9 cellular contexts compared by ENCODE assay signal in the genomic region with DNA sequence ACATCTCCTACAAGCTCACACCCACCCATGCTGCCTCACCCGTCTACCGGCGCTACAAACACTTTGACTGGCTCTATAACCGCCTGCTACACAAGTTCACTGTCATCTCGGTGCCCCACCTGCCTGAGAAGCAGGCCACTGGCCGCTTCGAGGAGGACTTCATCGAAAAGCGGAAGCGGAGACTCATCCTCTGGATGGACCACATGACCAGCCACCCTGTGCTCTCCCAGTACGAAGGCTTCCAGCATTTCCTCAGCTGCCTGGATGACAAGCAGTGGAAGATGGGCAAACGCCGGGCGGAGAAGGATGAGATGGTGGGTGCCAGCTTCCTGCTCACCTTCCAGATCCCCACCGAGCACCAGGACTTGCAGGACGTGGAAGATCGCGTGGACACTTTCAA. TPM values are rescaled to one million over a fixed set of nuclear protein-coding genes. Genes with fewer than 3 reads are reported as not detected.
DNase-seq lines count a peak whose midpoint lies in the region; ATAC-seq and TF ChIP-seq lines count a peak whose summit lies in the region.
"Had no signal": no experiment of that assay in that cellular context is flagged by ENCODE, and none has a peak within 500 bp of the region (broad histone marks: within the 10 kb centered on the region; RNA-seq: fewer than 3 reads in every experiment).

No MANE protein-coding gene starts in this region.

- peaks cover 61% of the 10 kb centered on the region for H4K20me1 ChIP-seq in osteoblast (ENCODE audit: insufficient read depth, low read length)

- no peak for ATAC-seq in HG02852 (IDR thresholded peaks at IDR 0.05; ENCODE audit: unreplicated experiment)

- no peak overlapping the region for H2AFZ ChIP-seq in osteoblast (ENCODE audit: low read length)

- no peak for TF ChIP-seq POLR2A in Peyer's patch (IDR thresholded peaks at IDR 0.05)

- 87 to 91% methylated on average over 18 of the region's 18 CpGs for WGBS in esophagus, 2 donors

- H3K27ac ChIP-seq in Peyer's patch (peak overlapping the region in 3 of 4 donors; percentile 77 to 96 (median 92)), esophagus (ENCODE audit: low read depth in 2 of 2, low read length in 1 of 2) (no peak overlapping the region), osteoblast (ENCODE audit: low read depth, low read length) (peak overlapping the region; percentile 33)

- TF ChIP-seq CTCF in BJ (IDR thresholded peaks at IDR 0.05; ENCODE audit: insufficient read depth, low read depth, low read length) (no peak), Peyer's patch (IDR thresholded peaks at IDR 0.05) (no peak), osteoblast (IDR thresholded peaks at IDR 0.05; ENCODE audit: extremely low read depth, low read depth, low read length) (no peak)

- H3K4me2 ChIP-seq in osteoblast (ENCODE audit: insufficient read depth, low read length), result peak overlapping the region; percentile 93

- H3K4me1 ChIP-seq in Peyer's patch (peaks cover 0 to 75% (median 2%) of the 10 kb centered on the region in 4 donors), esophagus (ENCODE audit: control insufficient read depth in 2 of 2, insufficient read depth in 2 of 2, low read length in 1 of 2) (peaks cover 20 to 60% of the 10 kb centered on the region in 2 donors), osteoblast (ENCODE audit: insufficient read depth, low read length) (peaks cover 50% of the 10 kb centered on the region)

- CTCF ChIA-PET in BJ (lab: Yijun Ruan, JAX), result interaction anchor here (1.4 to 1.9 kb wide), 2 partner anchors 11 to 32 kb away, joined by 3 to 7 read pairs; no protein-coding TSS in a partner anchor

- DNase-seq in BJ (ENCODE audit: low read depth), result no peak
- DNase-seq in Peyer's patch, result peak in 1 of 3 donors; percentile 44
- DNase-seq in osteoblast (ENCODE audit: insufficient read length, low spot score, missing footprints), result no peak
- DNase-seq in MG63, result no peak
- DNase-seq in stimulated activated naive CD4-positive, alpha-beta T cell treated with Interleukin-2 at 50 U/mL for 16 hours (lab: John Stamatoyannopoulos, UW), result no peak
- no peak for DNase-seq in cerebellar nuclear complex (lab: John Stamatoyannopoulos, UW)
- DNase-seq: cortex of kidney had no signal

- no peaks in the 10 kb centered on the region for H3K27me3 ChIP-seq in BJ (ENCODE audit: control insufficient read depth, insufficient read depth, low read length)
- H3K27me3 ChIP-seq in Peyer's patch, result no peaks in the 10 kb centered on the region
- H3K27me3 ChIP-seq in esophagus (ENCODE audit: control insufficient read depth in 1 of 2, insufficient read depth in 2 of 2, low read length in 2 of 2), result no peaks in the 10 kb centered on the region
- no peaks in the 10 kb centered on the region for H3K27me3 ChIP-seq in osteoblast (ENCODE audit: insufficient read depth, low read length)
- no peaks in the 10 kb centered on the region for H3K27me3 ChIP-seq in MG63

- H3K36me3 ChIP-seq in BJ (ENCODE audit: control insufficient read depth, insufficient read depth, low read length) (peaks cover 14% of the 10 kb centered on the region), Peyer's patch (no peaks in the 10 kb centered on the region), esophagus (ENCODE audit: control insufficient read depth in 2 of 2, insufficient read depth in 2 of 2, low read length in 1 of 2) (peaks cover 0 to 18% of the 10 kb centered on the region in 2 donors), osteoblast (ENCODE audit: insufficient read depth, low read length) (peaks cover 23% of the 10 kb centered on the region), MG63 (peaks cover 46% of the 10 kb centered on the region)

- H3K4me3 ChIP-seq in BJ (ENCODE audit: low read depth, low read length), result peak overlapping the region; percentile 77
- peak overlapping the region in 2 of 4 donors; percentile 40 to 82 for H3K4me3 ChIP-seq in Peyer's patch
- peak overlapping the region; percentile 64 to 86 for H3K4me3 ChIP-seq in esophagus (ENCODE audit: low read depth in 1 of 2, low read length in 2 of 2)
- peak overlapping the region; percentile 96 for H3K4me3 ChIP-seq in osteoblast (ENCODE audit: insufficient read depth, low read length)
- no peak overlapping the region; the same call in 1 of the 2 replicates for H3K4me3 ChIP-seq in MG63

- H3K79me2 ChIP-seq in osteoblast (ENCODE audit: insufficient read depth, low read length), result peaks cover 83% of the 10 kb centered on the region

- POLR2A ChIA-PET in BJ (lab: Charles Lee), result interaction anchor here (1.0 kb wide), 1 partner anchor 11 kb away, joined by 4 read pairs; no protein-coding TSS in a partner anchor

- no peaks in the 10 kb centered on the region for H3K9me3 ChIP-seq in Peyer's patch
- H3K9me3 ChIP-seq in esophagus (ENCODE audit: control insufficient read depth in 2 of 2, insufficient read depth in 1 of 2, low read depth in 1 of 2, low read length in 1 of 2), result no peaks in the 10 kb centered on the region
- H3K9me3 ChIP-seq in osteoblast (ENCODE audit: low read depth, low read length), result no peaks in the 10 kb centered on the region
- H3K9me3 ChIP-seq in MG63, result no peaks in the 10 kb centered on the region

RNA-seq across cellular contexts. Expression of a gene that starts 2.1 kb away (rescaled TPM):
- polyA plus RNA-seq in BJ (2011; rRNA removed) (17.3 and 23.5 TPM in 2 replicates), esophagus (10 to 100 TPM; 24.0 to 43.4 TPM)
- polyA minus RNA-seq in BJ (2011; rRNA and poly(A)+ RNA removed), result 31.3 and 33.2 TPM in 2 replicates
- total RNA-seq in Peyer's patch (10 to 100 TPM; 35.5 to 53.7 (median 49.5) TPM), osteoblast (38.0 and 39.8 TPM in 2 replicates)
- 13.4 and 20.8 TPM in 2 replicates for total RNA-seq in MG63 (2014; rRNA removed; shearing (Covaris generic); ENCODE audit: low replicate concordance)

RNA-seq across cellular contexts. Expression of a gene that starts 9.8 kb away (rescaled TPM):
- polyA plus RNA-seq in BJ (2011; rRNA removed) (36.6 and 37.6 TPM in 2 replicates), esophagus (10 to 100 TPM; 59.4 to 91.1 TPM)
- 11.5 and 13.1 TPM in 2 replicates for polyA minus RNA-seq in BJ (2011; rRNA and poly(A)+ RNA removed)
- total RNA-seq in Peyer's patch (100 to 1,000 TPM in 3 of 4 donors, 10 to 100 TPM in 1; 96.8 to 133 (median 124) TPM), osteoblast (46.6 and 64.4 TPM in 2 replicates)
- 122 and 150 TPM in 2 replicates for total RNA-seq in MG63 (2014; rRNA removed; shearing (Covaris generic); ENCODE audit: low replicate concordance)

RNA-seq across cellular contexts. Expression of a gene that starts 24.3 kb away (rescaled TPM):
- polyA plus RNA-seq in BJ (2011; rRNA removed) (25.4 and 33.9 TPM in 2 replicates), esophagus (10 to 100 TPM in 1 of 2 donors, 1 to 10 TPM in 1; 9.6 to 11.1 TPM)
- polyA minus RNA-seq in BJ (2011; rRNA and poly(A)+ RNA removed), result 9.9 and 16.0 TPM in 2 replicates
- total RNA-seq in Peyer's patch (10 to 100 TPM; 11.5 to 32.2 (median 17.4) TPM), osteoblast (30.4 and 30.9 TPM in 2 replicates)
- 42.5 and 58.5 TPM in 2 replicates for total RNA-seq in MG63 (2014; rRNA removed; shearing (Covaris generic); ENCODE audit: low replicate concordance)

Comparison
In these comparisons a context has a peak if more than half of its experiments do, and no peak if none do; other contexts are left out.
1. H3K27ac ChIP-seq: peak in Peyer's patch (3 of 4) and osteoblast (single experiment); none in esophagus (0 of 2).